Comparison of ENCODE assay signal across 8 cellular contexts in genomic region chr2:3379339-3379646, GRCh38. TPM values are rescaled to one million over a fixed set of nuclear protein-coding genes. Genes with fewer than 3 reads are reported as not detected.
DNase-seq lines count a peak whose midpoint lies in the region; ATAC-seq and TF ChIP-seq lines count a peak whose summit lies in the region.

No MANE protein-coding gene starts in this region.

- H3K4me3 Mint-ChIP-seq in activated CD4-positive, alpha-beta T cell treated with anti-CD3 and anti-CD28 coated beads, Interleukin-2, amount 10 ng/mL, durations not matched to agents 24 days and 14 days = peak overlapping the region; percentile 99

- H3K36me3 Mint-ChIP-seq in activated CD4-positive, alpha-beta T cell treated with anti-CD3 and anti-CD28 coated beads, Interleukin-2, amount 10 ng/mL, durations not matched to agents 24 days and 14 days (ENCODE audit: low read depth) = peaks cover 27% of the 10 kb centered on the region

- intact Hi-C loops in activated CD4-positive, alpha-beta T cell treated with anti-CD3 and anti-CD28 coated beads, Interleukin-2, amount 10 ng/mL, durations not matched to agents 24 days and 14 days (cut with micrococcal nuclease) = loop anchor here (5.0 kb wide), 1 partner anchor 767 kb away; no protein-coding TSS in a partner anchor
- intact Hi-C loops in left lung (cut with DNase I) = no loop called here

- H3K9me3 ChIP-seq in adipocyte (ENCODE audit: control insufficient read depth, low read length) (no peaks in the 10 kb centered on the region), left lung (peaks cover 0 to 7% of the 10 kb centered on the region in 2 donors), thoracic aorta (no peaks in the 10 kb centered on the region)

- ATAC-seq in left lung = no peak
- ATAC-seq in thoracic aorta (ENCODE audit: insufficient number of reproducible peaks, low FRiP score, low read depth) = no peak
- ATAC-seq in GM19455 (IDR thresholded peaks at IDR 0.05; ENCODE audit: unreplicated experiment) = no peak
- ATAC-seq in HG03521 (IDR thresholded peaks at IDR 0.05; ENCODE audit: unreplicated experiment) = no peak

- no peaks in the 10 kb centered on the region for H3K27me3 Mint-ChIP-seq in activated CD4-positive, alpha-beta T cell treated with anti-CD3 and anti-CD28 coated beads, Interleukin-2, amount 10 ng/mL, durations not matched to agents 24 days and 14 days

- peaks cover 30% of the 10 kb centered on the region for H3K4me1 Mint-ChIP-seq in activated CD4-positive, alpha-beta T cell treated with anti-CD3 and anti-CD28 coated beads, Interleukin-2, amount 10 ng/mL, durations not matched to agents 24 days and 14 days

- peak overlapping the region; percentile 94 for H3K27ac Mint-ChIP-seq in activated CD4-positive, alpha-beta T cell treated with anti-CD3 and anti-CD28 coated beads, Interleukin-2, amount 10 ng/mL, durations not matched to agents 24 days and 14 days

- no peak for DNase-seq in activated CD4-positive, alpha-beta T cell treated with anti-CD3 and anti-CD28 coated beads, Interleukin-2, amount 10 ng/mL, durations not matched to agents 24 days and 14 days
- DNase-seq in activated CD4-positive, alpha-beta T cell treated with anti-CD3 and anti-CD28 coated beads, Interleukin-2, amount 50 U/mL, for 1 hour = no peak
- DNase-seq in adipocyte (ENCODE audit: low read depth) (no peak), left lung (no peak), thoracic aorta (ENCODE audit: low spot score) (no peak), NCI-H82 treated with DMSO at 0.1 percent for 48 hours (lab: John Stamatoyannopoulos, UW; ENCODE audit: unreplicated experiment) (no peak)

- H3K27ac ChIP-seq in left lung (peak overlapping the region; percentile 85 to 93), thoracic aorta (peak overlapping the region; percentile 82 to 92)

- peak overlapping the region; percentile 90 for H3K4me3 ChIP-seq in adipocyte (ENCODE audit: low read length)
- H3K4me3 ChIP-seq in left lung = peak overlapping the region; percentile 86 to 89
- peak overlapping the region; percentile 87 for H3K4me3 ChIP-seq in thoracic aorta

- peak overlapping the region; percentile 98 for H3K9ac ChIP-seq in adipocyte (ENCODE audit: low read length)

- H3K27me3 ChIP-seq in adipocyte (replicated peaks; ENCODE audit: control insufficient read depth, insufficient read depth, low read length) (no peaks in the 10 kb centered on the region), left lung (no peaks in the 10 kb centered on the region), thoracic aorta (replicated peaks; ENCODE audit: insufficient read depth) (no peaks in the 10 kb centered on the region)

- TF ChIP-seq CTCF in left lung (IDR thresholded peaks at IDR 0.05) = no peak
- no peak for TF ChIP-seq CTCF in thoracic aorta (IDR thresholded peaks at IDR 0.05)

- no peaks in the 10 kb centered on the region for H3K9me3 Mint-ChIP-seq in activated CD4-positive, alpha-beta T cell treated with anti-CD3 and anti-CD28 coated beads, Interleukin-2, amount 10 ng/mL, durations not matched to agents 24 days and 14 days

- H3K4me1 ChIP-seq in adipocyte (ENCODE audit: control insufficient read depth, insufficient read depth, low read length) (peaks cover 26% of the 10 kb centered on the region), left lung (peaks cover 22 to 39% of the 10 kb centered on the region in 2 donors), thoracic aorta (ENCODE audit: control insufficient read depth in 1 of 2, low read depth in 2 of 2) (peaks cover 14 to 25% of the 10 kb centered on the region in 2 donors)

- H3K36me3 ChIP-seq in adipocyte (ENCODE audit: control insufficient read depth, insufficient read depth, low read length, severe bottlenecking) = peaks cover 3% of the 10 kb centered on the region
- peaks cover 0 to 14% of the 10 kb centered on the region in 2 donors for H3K36me3 ChIP-seq in left lung
- H3K36me3 ChIP-seq in thoracic aorta = no peaks in the 10 kb centered on the region

RNA-seq across cellular contexts. Expression of gene TRAPPC12, which starts 0.2 kb away (rescaled TPM):
- 87.8 and 91.7 TPM in 2 replicates for total RNA-seq in activated CD4-positive, alpha-beta T cell treated with anti-CD3 and anti-CD28 coated beads, Interleukin-2, amount 10 ng/mL, durations not matched to agents 24 days and 14 days
- 10 to 100 TPM; 83.0 to 99.4 TPM for total RNA-seq in left lung
- total RNA-seq in thoracic aorta = 100 to 1,000 TPM; 121 to 180 TPM

RNA-seq across cellular contexts. Expression of gene EIPR1, which starts 1.7 kb away (rescaled TPM):
- total RNA-seq in activated CD4-positive, alpha-beta T cell treated with anti-CD3 and anti-CD28 coated beads, Interleukin-2, amount 10 ng/mL, durations not matched to agents 24 days and 14 days = 47.6 and 52.1 TPM in 2 replicates
- total RNA-seq in left lung (10 to 100 TPM; 18.2 to 22.3 TPM), thoracic aorta (10 to 100 TPM; 17.9 to 40.6 TPM)
